Comparison of ENCODE assay signal across 8 cellular contexts in the genomic region with DNA sequence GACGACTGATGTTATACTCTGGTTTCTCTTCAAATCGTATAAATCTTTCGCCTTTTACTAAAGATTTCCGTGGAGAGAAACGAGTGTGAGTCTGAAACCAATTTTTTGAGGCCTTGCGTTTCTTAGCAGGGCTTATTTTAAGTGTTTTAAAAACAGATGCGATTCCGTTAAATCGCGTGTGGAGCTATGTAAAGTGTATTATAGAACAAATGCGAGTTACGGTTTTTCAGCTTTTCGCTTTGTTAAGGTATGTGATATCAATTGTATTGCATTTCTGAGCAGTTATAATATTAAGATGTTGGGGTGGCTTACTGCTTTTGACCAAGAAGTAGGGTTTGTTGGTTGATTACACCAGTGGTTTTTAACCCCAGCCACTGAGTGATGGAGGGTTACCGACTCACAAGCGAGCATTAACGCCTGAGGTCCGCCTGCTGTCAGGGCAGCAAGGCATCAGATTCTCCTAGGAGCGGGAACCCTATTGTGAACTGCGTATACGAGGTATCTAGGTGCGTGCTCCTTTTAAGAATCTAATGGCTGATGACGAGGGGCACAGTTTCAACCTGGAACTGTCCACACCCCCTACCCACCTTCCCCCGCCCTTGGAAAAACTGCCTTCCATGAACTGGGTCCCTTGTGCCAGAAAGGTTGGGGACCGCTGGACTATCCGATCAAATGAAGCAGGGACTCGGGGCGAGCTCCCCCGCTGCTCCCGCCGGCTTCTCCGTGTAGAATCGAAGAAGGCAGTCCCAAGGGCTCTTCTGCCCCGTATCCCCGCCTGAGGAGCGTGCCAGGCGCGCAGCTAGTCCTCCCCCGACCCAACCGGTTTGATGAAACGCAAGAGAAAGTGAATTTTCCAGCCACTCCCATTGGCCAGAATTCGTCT. TPM values are rescaled to one million over a fixed set of nuclear protein-coding genes. Genes with fewer than 3 reads are reported as not detected.
A peak's percentile ranks its signal among the peaks of the same experiment; 100 is the strongest.
DNase-seq lines count a peak whose midpoint lies in the region; ATAC-seq lines count a peak whose summit lies in the region.

No MANE protein-coding gene starts in this region.

- peak; percentile 99 for DNase-seq in DMS53 (lab: John Stamatoyannopoulos, UW)
- peak; percentile 99 for DNase-seq in Jurkat, Clone E6-1 (ENCODE audit: low read depth, low spot score)
- peak; percentile 92 for DNase-seq in OCI-M2 (lab: John Stamatoyannopoulos, UW; ENCODE audit: unreplicated experiment)
- DNase-seq in activated T-cell treated with anti-CD3 and anti-CD28 coated beads, Interleukin-2, amount 50 U/mL, for 4 hours = peak; percentile 72
- peak; percentile 85 for DNase-seq in stimulated activated CD8-positive, alpha-beta memory T cell treated with anti-CD3 and anti-CD28 coated beads, Interleukin-4, amount 100 ng/mL, for 48 hours

- peaks cover 4% of the 10 kb centered on the region for H3K4me1 ChIP-seq in muscle layer of colon (ENCODE audit: insufficient read depth, low read length)

- H3K4me1 Mint-ChIP-seq in activated T-cell treated with anti-CD3 and anti-CD28 coated beads, Interleukin-2, amount 50 U/mL, for 4 hours (ENCODE audit: low read depth) = peaks cover 25% of the 10 kb centered on the region

- H3K27me3 Mint-ChIP-seq in activated T-cell treated with anti-CD3 and anti-CD28 coated beads, Interleukin-2, amount 50 U/mL, for 4 hours (ENCODE audit: low read depth) = peaks cover 3% of the 10 kb centered on the region

- no peaks in the 10 kb centered on the region for H3K9me3 Mint-ChIP-seq in activated T-cell treated with anti-CD3 and anti-CD28 coated beads, Interleukin-2, amount 50 U/mL, for 4 hours

- peak; percentile 44 for ATAC-seq in GM21717 (IDR thresholded peaks at IDR 0.05; ENCODE audit: unreplicated experiment)
- ATAC-seq in activated T-cell treated with anti-CD3 and anti-CD28 coated beads, Interleukin-2, amount 50 U/mL, for 4 hours = peak; percentile 66 to 69
- peak; percentile 77 for ATAC-seq in esophagus mucosa

- peak overlapping the region; percentile 61 for H3K4me3 ChIP-seq in Jurkat, Clone E6-1 (ENCODE audit: low read length)
- peak overlapping the region; percentile 76 to 91 for H3K4me3 ChIP-seq in muscle layer of colon (ENCODE audit: low read depth in 1 of 2, low read length in 2 of 2)

- H3K36me3 Mint-ChIP-seq in activated T-cell treated with anti-CD3 and anti-CD28 coated beads, Interleukin-2, amount 50 U/mL, for 4 hours (ENCODE audit: insufficient read depth) = no peaks in the 10 kb centered on the region

- H3K36me3 ChIP-seq in muscle layer of colon (ENCODE audit: insufficient read depth, low read length) = no peaks in the 10 kb centered on the region

- no peaks in the 10 kb centered on the region for H3K27me3 ChIP-seq in muscle layer of colon (ENCODE audit: control insufficient read depth in 1 of 2, insufficient read depth in 2 of 2, low read length in 2 of 2)

- H3K9me3 ChIP-seq in muscle layer of colon (ENCODE audit: low read length) = no peaks in the 10 kb centered on the region

- peak overlapping the region; percentile 88 for H3K4me3 Mint-ChIP-seq in activated T-cell treated with anti-CD3 and anti-CD28 coated beads, Interleukin-2, amount 50 U/mL, for 4 hours

- H3K27ac ChIP-seq in muscle layer of colon (ENCODE audit: low read depth, low read length) = peak overlapping the region; percentile 84

- H3K9ac ChIP-seq in muscle layer of colon (ENCODE audit: low read length) = peak overlapping the region; percentile 96

RNA-seq across cellular contexts. Expression of a gene that starts 17.8 kb away (rescaled TPM):
- polyA plus RNA-seq in Jurkat, Clone E6-1 (2012; ENCODE audit: insufficient read depth, insufficient read length) = 32.2 TPM
- total RNA-seq in activated T-cell treated with anti-CD3 and anti-CD28 coated beads, Interleukin-2, amount 50 U/mL, for 4 hours = 10 to 100 TPM; 31.4 to 39.3 (median 35.0) TPM
- total RNA-seq in esophagus mucosa = 26.3 TPM

RNA-seq across cellular contexts. Expression of a gene that starts 26.1 kb away (rescaled TPM):
- polyA plus RNA-seq in Jurkat, Clone E6-1 (2012; ENCODE audit: insufficient read depth, insufficient read length) = 20.9 TPM
- 10 to 100 TPM; 11.8 to 20.4 (median 16.1) TPM for total RNA-seq in activated T-cell treated with anti-CD3 and anti-CD28 coated beads, Interleukin-2, amount 50 U/mL, for 4 hours
- 26.5 TPM for total RNA-seq in esophagus mucosa

RNA-seq across cellular contexts. Expression of a gene that starts 49.6 kb away (rescaled TPM):
- polyA plus RNA-seq in Jurkat, Clone E6-1 (2012; ENCODE audit: insufficient read depth, insufficient read length) = not detected
- not detected for total RNA-seq in activated T-cell treated with anti-CD3 and anti-CD28 coated beads, Interleukin-2, amount 50 U/mL, for 4 hours
- not detected for total RNA-seq in esophagus mucosa

Comparison
In these comparisons a context has a peak if more than half of its experiments do, and no peak if none do; other contexts are left out.
1. Peak in every context shown above with its lines: DNase-seq, ATAC-seq, H3K4me3 ChIP-seq and H3K27ac ChIP-seq.